ENCODE assay signal across 3 cellular contexts in the genomic region with DNA sequence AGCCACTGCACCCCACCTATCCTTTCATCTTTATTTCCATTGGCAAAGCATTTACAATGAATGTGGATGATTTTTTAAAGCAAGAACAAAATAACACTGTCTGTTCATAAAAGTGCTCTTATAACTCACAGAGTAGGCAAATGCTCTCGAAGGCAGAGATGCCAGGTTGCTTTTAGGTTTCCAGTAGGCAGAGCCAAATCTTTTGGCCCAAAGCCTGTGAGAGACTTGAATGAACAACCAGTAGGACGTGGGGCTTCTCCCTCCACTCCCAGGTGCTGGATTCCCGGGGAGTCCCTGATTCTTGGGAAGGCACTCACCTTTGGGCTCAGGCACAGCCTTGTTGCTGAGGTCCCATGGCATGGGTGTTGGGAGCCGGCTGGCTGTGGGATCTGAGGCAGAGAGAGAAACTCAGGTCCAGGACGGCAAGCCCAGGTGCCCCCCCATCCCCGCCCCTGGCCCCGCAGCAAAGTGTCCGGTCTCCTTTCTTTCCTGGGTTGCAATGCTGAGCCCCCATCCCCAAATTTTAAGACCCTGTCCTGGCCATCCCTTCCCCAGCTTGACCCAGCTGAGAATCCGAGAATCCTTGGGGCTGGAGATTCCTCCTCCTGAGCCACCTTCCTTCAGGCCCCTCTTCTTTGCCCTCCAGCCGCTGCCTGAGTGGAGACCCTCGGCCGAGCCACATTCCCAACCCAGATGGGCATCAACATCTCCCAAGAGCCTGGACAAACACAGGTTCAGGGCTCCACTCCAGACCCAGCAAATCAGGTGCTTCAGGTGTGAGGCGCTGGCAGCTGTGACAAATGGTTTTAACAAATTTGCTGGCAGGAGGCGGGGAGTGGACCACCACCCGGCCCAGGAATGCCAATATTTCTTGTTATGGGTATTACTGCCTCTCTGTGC.
TF ChIP-seq lines count a peak whose summit lies in the region.

No MANE protein-coding gene starts in this region.

TF ChIP-seq in GM23338, 12 proteins besides CTCF, POLR2A, EP300 and RAD21 (continues in another document):
- TF ChIP-seq, protein P1, sequence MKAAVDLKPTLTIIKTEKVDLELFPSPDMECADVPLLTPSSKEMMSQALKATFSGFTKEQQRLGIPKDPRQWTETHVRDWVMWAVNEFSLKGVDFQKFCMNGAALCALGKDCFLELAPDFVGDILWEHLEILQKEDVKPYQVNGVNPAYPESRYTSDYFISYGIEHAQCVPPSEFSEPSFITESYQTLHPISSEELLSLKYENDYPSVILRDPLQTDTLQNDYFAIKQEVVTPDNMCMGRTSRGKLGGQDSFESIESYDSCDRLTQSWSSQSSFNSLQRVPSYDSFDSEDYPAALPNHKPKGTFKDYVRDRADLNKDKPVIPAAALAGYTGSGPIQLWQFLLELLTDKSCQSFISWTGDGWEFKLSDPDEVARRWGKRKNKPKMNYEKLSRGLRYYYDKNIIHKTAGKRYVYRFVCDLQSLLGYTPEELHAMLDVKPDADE (IDR thresholded peaks at IDR 0.05), result no peak
- TF ChIP-seq STAT1 (IDR thresholded peaks at IDR 0.05; ENCODE audit: unreplicated experiment), result no peak
- TF ChIP-seq ZNF331 (CRISPR knock-in tag; IDR thresholded peaks at IDR 0.05; ENCODE audit: low read depth), result no peak

TF ChIP-seq in H1, 55 proteins besides CTCF, POLR2A, EP300 and RAD21:
- no peak for TF ChIP-seq GABPA (IDR thresholded peaks at IDR 0.05; ENCODE audit: borderline replicate concordance, insufficient read depth, low read length)
- TF ChIP-seq MAFK (IDR thresholded peaks at IDR 0.05; ENCODE audit: low read depth, low read length), result no peak
- no peak for TF ChIP-seq HDAC6 (IDR thresholded peaks at IDR 0.05; ENCODE audit: low read depth, low read length)
- no peak for TF ChIP-seq CTBP2 (IDR thresholded peaks at IDR 0.05; ENCODE audit: borderline replicate concordance, insufficient read depth, insufficient read length, low read length)
- TF ChIP-seq CHD2 (IDR thresholded peaks at IDR 0.05; ENCODE audit: low read length), result no peak
- no peak for TF ChIP-seq RNF2 (IDR thresholded peaks at IDR 0.05; ENCODE audit: borderline replicate concordance, low read depth, low read length, missing control alignments, poor library complexity, severe bottlenecking)
- no peak for TF ChIP-seq SP4 (IDR thresholded peaks at IDR 0.05; ENCODE audit: low read length)
- TF ChIP-seq CBX8 (IDR thresholded peaks at IDR 0.05; ENCODE audit: borderline replicate concordance, low read depth, low read length), result no peak
- TF ChIP-seq RXRA (IDR thresholded peaks at IDR 0.05; ENCODE audit: insufficient read depth, low read depth, low read length), result no peak
- TF ChIP-seq BCL11A (IDR thresholded peaks at IDR 0.05; ENCODE audit: low read depth in 2 of 2, low read length in 2 of 2), result no peak
- TF ChIP-seq BACH1 (IDR thresholded peaks at IDR 0.05; ENCODE audit: low read length), result no peak

TF ChIP-seq in HEK293T, 16 proteins besides CTCF, POLR2A, EP300 and RAD21:
- TF ChIP-seq NFRKB (IDR thresholded peaks at IDR 0.05) (no peak), SP1 (IDR thresholded peaks at IDR 0.05) (no peak), ZNF384 (IDR thresholded peaks at IDR 0.05) (no peak), FOXK2 (IDR thresholded peaks at IDR 0.05) (no peak), FOXA1 (IDR thresholded peaks at IDR 0.05) (no peak), L3MBTL2 (conservative IDR thresholded peaks at IDR 0.05) (no peak), HDGF (IDR thresholded peaks at IDR 0.05; ENCODE audit: borderline replicate concordance) (no peak), BHLHE40 (IDR thresholded peaks at IDR 0.05; ENCODE audit: borderline replicate concordance) (no peak), TARDBP (IDR thresholded peaks at IDR 0.05) (no peak), SUZ12 (IDR thresholded peaks at IDR 0.05) (no peak), ARNT (IDR thresholded peaks at IDR 0.05) (no peak), ELF4 (IDR thresholded peaks at IDR 0.05) (no peak), FOXM1 (IDR thresholded peaks at IDR 0.05; ENCODE audit: borderline replicate concordance) (no peak), LEF1 (IDR thresholded peaks at IDR 0.05; ENCODE audit: borderline replicate concordance) (no peak), CTBP1 (IDR thresholded peaks at IDR 0.05; ENCODE audit: borderline replicate concordance) (no peak)
- TF ChIP-seq, protein P2, sequence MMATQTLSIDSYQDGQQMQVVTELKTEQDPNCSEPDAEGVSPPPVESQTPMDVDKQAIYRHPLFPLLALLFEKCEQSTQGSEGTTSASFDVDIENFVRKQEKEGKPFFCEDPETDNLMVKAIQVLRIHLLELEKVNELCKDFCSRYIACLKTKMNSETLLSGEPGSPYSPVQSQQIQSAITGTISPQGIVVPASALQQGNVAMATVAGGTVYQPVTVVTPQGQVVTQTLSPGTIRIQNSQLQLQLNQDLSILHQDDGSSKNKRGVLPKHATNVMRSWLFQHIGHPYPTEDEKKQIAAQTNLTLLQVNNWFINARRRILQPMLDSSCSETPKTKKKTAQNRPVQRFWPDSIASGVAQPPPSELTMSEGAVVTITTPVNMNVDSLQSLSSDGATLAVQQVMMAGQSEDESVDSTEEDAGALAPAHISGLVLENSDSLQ (IDR thresholded peaks at IDR 0.05), result no peak
TF ChIP-seq in HEK293T: peak in this region for 0.
